1 cellular context compared by ENCODE assay signal in the genomic region with DNA sequence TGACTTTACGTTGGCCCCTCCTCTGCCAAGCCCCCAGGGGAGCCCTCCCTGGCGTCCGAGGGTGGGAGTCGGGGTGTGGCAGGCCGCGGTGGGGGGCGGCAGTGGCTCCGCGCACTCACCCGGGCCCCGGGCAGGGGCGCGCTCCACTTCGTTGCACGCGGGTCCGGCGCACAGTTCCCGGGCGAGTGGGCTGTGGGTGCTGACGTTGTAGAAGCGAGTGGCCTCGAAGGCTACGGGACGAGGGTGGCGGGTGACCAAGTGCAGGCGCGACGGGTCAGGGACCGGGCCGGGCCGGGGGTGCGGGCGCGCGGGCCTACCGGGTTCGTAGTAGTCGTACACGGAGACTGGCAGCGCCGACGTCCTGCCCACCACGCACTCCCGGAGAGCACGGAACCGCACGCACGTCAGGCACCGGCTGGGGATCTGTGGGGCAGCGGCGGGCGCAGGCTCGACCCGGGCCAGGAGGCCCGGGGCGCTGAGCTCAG.
TF ChIP-seq lines count a peak whose summit lies in the region.

No MANE protein-coding gene starts in this region.

TF ChIP-seq in GM12878, 131 proteins besides CTCF, POLR2A, EP300 and RAD21 (continued from another document):
- no peak for TF ChIP-seq E2F8 (IDR thresholded peaks at IDR 0.05; ENCODE audit: low read depth, partially characterized antibody)
- 0 out of 2 replicates have a peak, but pooled peaks have one; percentile 41 for TF ChIP-seq BACH1 (IDR thresholded peaks at IDR 0.05; ENCODE audit: borderline replicate concordance)
- peak; percentile 62; the same call in 1 of the 2 replicates for TF ChIP-seq RB1 (IDR thresholded peaks at IDR 0.05; ENCODE audit: borderline replicate concordance)
- TF ChIP-seq, protein P1, sequence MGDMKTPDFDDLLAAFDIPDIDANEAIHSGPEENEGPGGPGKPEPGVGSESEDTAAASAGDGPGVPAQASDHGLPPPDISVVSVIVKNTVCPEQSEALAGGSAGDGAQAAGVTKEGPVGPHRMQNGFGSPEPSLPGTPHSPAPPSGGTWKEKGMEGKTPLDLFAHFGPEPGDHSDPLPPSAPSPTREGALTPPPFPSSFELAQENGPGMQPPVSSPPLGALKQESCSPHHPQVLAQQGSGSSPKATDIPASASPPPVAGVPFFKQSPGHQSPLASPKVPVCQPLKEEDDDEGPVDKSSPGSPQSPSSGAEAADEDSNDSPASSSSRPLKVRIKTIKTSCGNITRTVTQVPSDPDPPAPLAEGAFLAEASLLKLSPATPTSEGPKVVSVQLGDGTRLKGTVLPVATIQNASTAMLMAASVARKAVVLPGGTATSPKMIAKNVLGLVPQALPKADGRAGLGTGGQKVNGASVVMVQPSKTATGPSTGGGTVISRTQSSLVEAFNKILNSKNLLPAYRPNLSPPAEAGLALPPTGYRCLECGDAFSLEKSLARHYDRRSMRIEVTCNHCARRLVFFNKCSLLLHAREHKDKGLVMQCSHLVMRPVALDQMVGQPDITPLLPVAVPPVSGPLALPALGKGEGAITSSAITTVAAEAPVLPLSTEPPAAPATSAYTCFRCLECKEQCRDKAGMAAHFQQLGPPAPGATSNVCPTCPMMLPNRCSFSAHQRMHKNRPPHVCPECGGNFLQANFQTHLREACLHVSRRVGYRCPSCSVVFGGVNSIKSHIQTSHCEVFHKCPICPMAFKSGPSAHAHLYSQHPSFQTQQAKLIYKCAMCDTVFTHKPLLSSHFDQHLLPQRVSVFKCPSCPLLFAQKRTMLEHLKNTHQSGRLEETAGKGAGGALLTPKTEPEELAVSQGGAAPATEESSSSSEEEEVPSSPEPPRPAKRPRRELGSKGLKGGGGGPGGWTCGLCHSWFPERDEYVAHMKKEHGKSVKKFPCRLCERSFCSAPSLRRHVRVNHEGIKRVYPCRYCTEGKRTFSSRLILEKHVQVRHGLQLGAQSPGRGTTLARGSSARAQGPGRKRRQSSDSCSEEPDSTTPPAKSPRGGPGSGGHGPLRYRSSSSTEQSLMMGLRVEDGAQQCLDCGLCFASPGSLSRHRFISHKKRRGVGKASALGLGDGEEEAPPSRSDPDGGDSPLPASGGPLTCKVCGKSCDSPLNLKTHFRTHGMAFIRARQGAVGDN (IDR thresholded peaks at IDR 0.05), result peak; percentile 84
- 0 out of 2 replicates have a peak, but pooled peaks have one; percentile 34 for TF ChIP-seq SMARCA5 (IDR thresholded peaks at IDR 0.05)
- TF ChIP-seq DPF2 (IDR thresholded peaks at IDR 0.05), result peak; percentile 31; the same call in 1 of the 2 replicates
